In the genomic region with DNA sequence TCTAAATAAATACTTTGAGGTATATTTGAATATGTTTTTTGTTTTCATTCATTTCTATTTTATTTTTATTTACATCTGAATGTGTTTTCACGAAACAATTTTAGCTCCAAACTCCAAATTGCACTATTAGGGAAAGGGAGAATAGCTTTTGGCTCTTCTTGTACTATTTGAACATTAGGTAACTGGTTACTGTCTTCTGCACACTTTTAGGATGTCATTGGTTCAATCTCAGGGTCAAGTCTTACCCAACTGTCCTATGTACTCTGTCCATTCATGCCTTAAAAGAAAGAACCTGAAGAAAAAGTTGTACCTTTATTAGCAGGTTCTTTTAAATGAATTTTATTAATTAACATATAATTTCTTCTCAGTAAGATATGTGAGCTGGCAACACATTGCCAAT, we compare ENCODE assay signal across 22 cellular contexts.
"Had no signal": no experiment of that assay in that cellular context is flagged by ENCODE, and none has a peak within 500 bp of the region (broad histone marks: within the 10 kb centered on the region; RNA-seq: fewer than 3 reads in every experiment).

No MANE protein-coding gene starts in this region.

- H3K4me3 ChIP-seq: breast epithelium, testis had no signal

- H2AFZ ChIP-seq: parathyroid adenoma had no signal

- DNase-seq: activated CD4-positive, alpha-beta memory T cell treated with anti-CD3 and anti-CD28 coated beads for 36 hours; activated CD4-positive, alpha-beta T cell treated with anti-CD3 and anti-CD28 coated beads for 36 hours; activated CD8-positive, alpha-beta memory T cell treated with anti-CD3 and anti-CD28 coated beads, Interleukin-2, amount 10 ng/mL, durations not matched to agents 7 days and 5 days; activated naive CD4-positive, alpha-beta T cell treated with anti-CD3 and anti-CD28 coated beads for 36 hours; activated naive CD8-positive, alpha-beta T cell treated with anti-CD3 and anti-CD28 coated beads, Interleukin-2, amount 50 U/mL, for 24 hours; activated T-cell treated with anti-CD3 and anti-CD28 coated beads, Interleukin-2, amount 50 U/mL, for 1 hour; cerebellar nuclear complex; dermis blood vessel endothelial cell; effector memory CD8-positive, alpha-beta T cell; foreskin melanocyte; heart right ventricle; left cardiac atrium; naive thymus-derived CD4-positive, alpha-beta T cell; SK-N-SH; small intestine; stimulated activated naive CD8-positive, alpha-beta T cell treated with anti-CD3 and anti-CD28 coated beads, Interleukin-15, amount 100 ng/mL, for 72 hours; T-helper 17 cell; testis; WERI-Rb-1 had no signal

- H3K27me3 Mint-ChIP-seq: activated CD4-positive, alpha-beta memory T cell treated with anti-CD3 and anti-CD28 coated beads for 36 hours; activated CD4-positive, alpha-beta T cell treated with anti-CD3 and anti-CD28 coated beads for 36 hours; activated CD8-positive, alpha-beta memory T cell treated with anti-CD3 and anti-CD28 coated beads, Interleukin-2, amount 10 ng/mL, durations not matched to agents 7 days and 5 days; activated naive CD8-positive, alpha-beta T cell treated with anti-CD3 and anti-CD28 coated beads, Interleukin-2, amount 50 U/mL, for 24 hours; stimulated activated naive CD8-positive, alpha-beta T cell treated with anti-CD3 and anti-CD28 coated beads, Interleukin-15, amount 100 ng/mL, for 72 hours; T-helper 17 cell had no signal

- H3K9me3 ChIP-seq: breast epithelium, heart right ventricle, SK-N-SH, testis had no signal

- H3K4me2 ChIP-seq: SK-N-SH had no signal

- H3K9ac ChIP-seq: parathyroid adenoma, SK-N-SH had no signal

- H3K4me1 Mint-ChIP-seq: activated naive CD8-positive, alpha-beta T cell treated with anti-CD3 and anti-CD28 coated beads, Interleukin-2, amount 50 U/mL, for 24 hours had no signal

- H3K4me3 Mint-ChIP-seq: activated CD4-positive, alpha-beta memory T cell treated with anti-CD3 and anti-CD28 coated beads for 36 hours; activated CD4-positive, alpha-beta T cell treated with anti-CD3 and anti-CD28 coated beads for 36 hours; activated CD8-positive, alpha-beta memory T cell treated with anti-CD3 and anti-CD28 coated beads, Interleukin-2, amount 10 ng/mL, durations not matched to agents 7 days and 5 days; activated naive CD4-positive, alpha-beta T cell treated with anti-CD3 and anti-CD28 coated beads for 36 hours; activated naive CD8-positive, alpha-beta T cell treated with anti-CD3 and anti-CD28 coated beads, Interleukin-2, amount 50 U/mL, for 24 hours; effector memory CD8-positive, alpha-beta T cell; naive thymus-derived CD4-positive, alpha-beta T cell; stimulated activated naive CD8-positive, alpha-beta T cell treated with anti-CD3 and anti-CD28 coated beads, Interleukin-15, amount 100 ng/mL, for 72 hours; T-helper 17 cell had no signal

- H3K4me1 ChIP-seq: breast epithelium, testis had no signal

- ATAC-seq: activated CD4-positive, alpha-beta T cell treated with anti-CD3 and anti-CD28 coated beads for 36 hours; activated CD8-positive, alpha-beta memory T cell treated with anti-CD3 and anti-CD28 coated beads, Interleukin-2, amount 10 ng/mL, durations not matched to agents 7 days and 5 days; activated naive CD8-positive, alpha-beta T cell treated with anti-CD3 and anti-CD28 coated beads, Interleukin-2, amount 50 U/mL, for 24 hours; effector memory CD8-positive, alpha-beta T cell; heart right ventricle; left cardiac atrium; naive thymus-derived CD4-positive, alpha-beta T cell; stimulated activated naive CD8-positive, alpha-beta T cell treated with anti-CD3 and anti-CD28 coated beads, Interleukin-15, amount 100 ng/mL, for 72 hours; T-helper 17 cell had no signal

- H3K9me3 Mint-ChIP-seq: activated CD4-positive, alpha-beta memory T cell treated with anti-CD3 and anti-CD28 coated beads for 36 hours; activated naive CD4-positive, alpha-beta T cell treated with anti-CD3 and anti-CD28 coated beads for 36 hours; activated naive CD8-positive, alpha-beta T cell treated with anti-CD3 and anti-CD28 coated beads, Interleukin-2, amount 50 U/mL, for 24 hours; activated T-helper 2 cell treated with anti-CD3 and anti-CD28 coated beads, Interferon-gamma antibody, Interleukin-2, Interleukin-4, amounts not matched to agents 10 μg/mL and 5 μg/mL and 100 μg/mL, durations not matched to agents 14 hours and 24 hours and 36 hours; effector memory CD8-positive, alpha-beta T cell; stimulated activated naive CD8-positive, alpha-beta T cell treated with anti-CD3 and anti-CD28 coated beads, Interleukin-15, amount 100 ng/mL, for 72 hours had no signal

- H3K27me3 ChIP-seq: breast epithelium, heart right ventricle, testis had no signal

- H3K36me3 ChIP-seq: breast epithelium, heart right ventricle, WERI-Rb-1 had no signal

- H3K27ac ChIP-seq: breast epithelium, testis, WERI-Rb-1 had no signal

- H3K27ac Mint-ChIP-seq: activated CD4-positive, alpha-beta memory T cell treated with anti-CD3 and anti-CD28 coated beads for 36 hours; activated CD4-positive, alpha-beta T cell treated with anti-CD3 and anti-CD28 coated beads for 36 hours; activated CD8-positive, alpha-beta memory T cell treated with anti-CD3 and anti-CD28 coated beads, Interleukin-2, amount 10 ng/mL, durations not matched to agents 7 days and 5 days; activated naive CD4-positive, alpha-beta T cell treated with anti-CD3 and anti-CD28 coated beads for 36 hours; activated naive CD8-positive, alpha-beta T cell treated with anti-CD3 and anti-CD28 coated beads, Interleukin-2, amount 50 U/mL, for 24 hours; activated T-helper 2 cell treated with anti-CD3 and anti-CD28 coated beads, Interferon-gamma antibody, Interleukin-2, Interleukin-4, amounts not matched to agents 10 μg/mL and 5 μg/mL and 100 μg/mL, durations not matched to agents 14 hours and 24 hours and 36 hours; effector memory CD8-positive, alpha-beta T cell; naive thymus-derived CD4-positive, alpha-beta T cell; stimulated activated naive CD8-positive, alpha-beta T cell treated with anti-CD3 and anti-CD28 coated beads, Interleukin-15, amount 100 ng/mL, for 72 hours; T-helper 17 cell had no signal

- H3K36me3 Mint-ChIP-seq: activated CD4-positive, alpha-beta memory T cell treated with anti-CD3 and anti-CD28 coated beads for 36 hours; naive thymus-derived CD4-positive, alpha-beta T cell had no signal
